Comparison of ENCODE assay signal across 8 cellular contexts in the genomic region with DNA sequence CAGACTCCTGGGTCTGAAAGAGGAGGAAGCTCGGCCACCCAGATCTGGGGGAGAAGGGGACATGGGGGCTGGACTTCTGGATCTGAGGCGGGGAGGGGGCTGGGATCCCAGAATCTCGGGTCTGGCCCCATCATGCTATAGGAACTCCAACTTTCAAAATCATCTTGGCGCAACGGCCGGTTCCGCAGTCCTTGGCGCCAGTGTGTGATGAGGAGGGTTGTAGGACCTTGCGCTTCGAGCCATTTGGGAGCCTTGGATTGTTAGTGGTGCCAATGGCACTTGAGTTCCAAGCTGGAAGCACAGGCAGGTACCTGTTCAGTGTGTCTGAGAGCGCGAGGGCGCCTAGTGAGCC.
DNase-seq lines count a peak whose midpoint lies in the region; ATAC-seq and TF ChIP-seq lines count a peak whose summit lies in the region.

No MANE protein-coding gene starts in this region.

- peak overlapping the region in 10 of 11 experiments; percentile 82 to 97 (median 91); a peak in 21 of 22 replicates for H3K27ac ChIP-seq in BLaER1 treated with 17β-estradiol and CSF1 and Interleukin-3, amounts not matched to agents 10 nM and 100 nM
- H3K27ac ChIP-seq in MM.1S (ENCODE audit: low read length) (peak overlapping the region; percentile 89; the same call in 1 of the 2 replicates), duodenal mucosa (ENCODE audit: low read depth, low read length) (peak overlapping the region; percentile 30)

- H3K27ac Mint-ChIP-seq in nephron progenitor cell: peak overlapping the region; percentile 96

- peaks cover 43% of the 10 kb centered on the region for H3K4me1 Mint-ChIP-seq in nephron progenitor cell

- no peaks in the 10 kb centered on the region for H3F3A ChIP-seq in MM.1S (ENCODE audit: insufficient read depth, low read length)

- peaks cover 52 to 62% (median 53%) of the 10 kb centered on the region in 10 experiments for H3K4me1 ChIP-seq in BLaER1 treated with 17β-estradiol and CSF1 and Interleukin-3, amounts not matched to agents 10 nM and 100 nM
- H3K4me1 ChIP-seq in MM.1S (ENCODE audit: low read length): peaks cover 10% of the 10 kb centered on the region
- H3K4me1 ChIP-seq in duodenal mucosa (ENCODE audit: control insufficient read depth in 1 of 2, insufficient read depth in 2 of 2, low read length in 2 of 2): peaks cover 21 to 31% of the 10 kb centered on the region in 2 donors

- no peaks in the 10 kb centered on the region for H3K27me3 Mint-ChIP-seq in nephron progenitor cell (ENCODE audit: low read depth, poor library complexity)

- H3K36me3 Mint-ChIP-seq in nephron progenitor cell (ENCODE audit: low read depth): peaks cover 18% of the 10 kb centered on the region

- TF ChIP-seq CTCF in MM.1S (IDR thresholded peaks at IDR 0.05; ENCODE audit: low read length) (no peak), nephron progenitor cell (IDR thresholded peaks at IDR 0.05) (no peak)

- peak overlapping the region; percentile 90 to 99 (median 96) for H3K4me2 ChIP-seq in BLaER1 treated with 17β-estradiol and CSF1 and Interleukin-3, amounts not matched to agents 10 nM and 100 nM
- H3K4me2 ChIP-seq in MM.1S (ENCODE audit: low read depth, low read length): peak overlapping the region; percentile 89

- POLR2A ChIA-PET in HEK293T (lab: Yijun Ruan, JAX): interaction anchor here (1.2 to 2.3 kb wide), 13 partner anchors 10 to 184 kb away, joined by 3 to 12 read pairs (median 6); a partner anchor contains a TSS

- peak overlapping the region; percentile 52 for H2AFZ ChIP-seq in MM.1S (ENCODE audit: low read length)

- H3K9me2 ChIP-seq in MM.1S (replicated peaks; ENCODE audit: insufficient read depth, low read length): no peaks in the 10 kb centered on the region

- H3K9ac ChIP-seq in BLaER1 treated with 17β-estradiol and CSF1 and Interleukin-3, amounts not matched to agents 10 nM and 100 nM: peak overlapping the region; percentile 86 to 98 (median 92)
- H3K9ac ChIP-seq in MM.1S (ENCODE audit: low read length): peak overlapping the region; percentile 87
- peak overlapping the region; percentile 79 to 87 for H3K9ac ChIP-seq in duodenal mucosa (ENCODE audit: low read depth in 1 of 2, low read length in 2 of 2)

- peak overlapping the region; percentile 81 to 100 (median 90) for H3K4me3 ChIP-seq in BLaER1 treated with 17β-estradiol and CSF1 and Interleukin-3, amounts not matched to agents 10 nM and 100 nM
- peak overlapping the region; percentile 96 for H3K4me3 ChIP-seq in MM.1S (ENCODE audit: low read length)
- H3K4me3 ChIP-seq in duodenal mucosa (ENCODE audit: low read depth in 1 of 2, low read length in 2 of 2): peak overlapping the region; percentile 91 to 99

- no peaks in the 10 kb centered on the region for H3K9me3 ChIP-seq in BLaER1 treated with 17β-estradiol and CSF1 and Interleukin-3, amounts not matched to agents 10 nM and 100 nM (replicated peaks in 1 of 11)
- H3K9me3 ChIP-seq in MM.1S (replicated peaks; ENCODE audit: insufficient read depth, low read length) (no peaks in the 10 kb centered on the region), duodenal mucosa (ENCODE audit: control insufficient read depth in 1 of 2, low read length in 2 of 2) (no peaks in the 10 kb centered on the region)

- H3K4me3 Mint-ChIP-seq in nephron progenitor cell: peak overlapping the region; percentile 98

- no peak for DNase-seq in MM.1S
- no peak for DNase-seq in nephron progenitor cell
- DNase-seq in HEK293T (ENCODE audit: extremely low spot score): no peak

- H4K20me1 ChIP-seq in BLaER1 treated with 17β-estradiol and CSF1 and Interleukin-3, amounts not matched to agents 10 nM and 100 nM: peaks cover 21 to 82% (median 66%) of the 10 kb centered on the region in 11 experiments; a peak in 21 of 22 replicates
- H4K20me1 ChIP-seq in MM.1S (ENCODE audit: insufficient read depth, low read length): no peaks in the 10 kb centered on the region

- peaks cover 5 to 37% (median 20%) of the 10 kb centered on the region in 11 experiments; a peak in 20 of 22 replicates for H3K36me3 ChIP-seq in BLaER1 treated with 17β-estradiol and CSF1 and Interleukin-3, amounts not matched to agents 10 nM and 100 nM
- H3K36me3 ChIP-seq in MM.1S (replicated peaks; ENCODE audit: insufficient read depth, low read length) (no peaks in the 10 kb centered on the region), duodenal mucosa (ENCODE audit: control insufficient read depth in 1 of 2, insufficient read depth in 2 of 2, low read length in 2 of 2) (peaks cover 7 to 8% of the 10 kb centered on the region in 2 donors)

- CTCF ChIA-PET in HEK293T (lab: Yijun Ruan, JAX): interaction anchor here (0.6 to 3.5 kb wide), 11 partner anchors 11 to 247 kb away, joined by 3 to 26 read pairs (median 5); a partner anchor contains a TSS

- no peaks in the 10 kb centered on the region for H3K9me3 Mint-ChIP-seq in nephron progenitor cell

- ATAC-seq in GM18861 (IDR thresholded peaks at IDR 0.05; ENCODE audit: unreplicated experiment) (no peak), HG03175 (IDR thresholded peaks at IDR 0.05; ENCODE audit: unreplicated experiment) (no peak), HG03432 (IDR thresholded peaks at IDR 0.05; ENCODE audit: unreplicated experiment) (no peak)

- peaks cover 79% of the 10 kb centered on the region for H3K79me2 ChIP-seq in MM.1S (ENCODE audit: low read length)

- H3K27me3 ChIP-seq in BLaER1 treated with 17β-estradiol and CSF1 and Interleukin-3, amounts not matched to agents 10 nM and 100 nM: no peaks in the 10 kb centered on the region
- H3K27me3 ChIP-seq in MM.1S (replicated peaks; ENCODE audit: insufficient read depth, low read length) (no peaks in the 10 kb centered on the region), duodenal mucosa (ENCODE audit: control insufficient read depth in 1 of 2, insufficient read depth in 2 of 2, low read length in 2 of 2) (no peaks in the 10 kb centered on the region)

TF ChIP-seq in HEK293T, 16 proteins besides CTCF, POLR2A, EP300 and RAD21:
- no peak for TF ChIP-seq SP1 (IDR thresholded peaks at IDR 0.05)
- no peak for TF ChIP-seq BHLHE40 (IDR thresholded peaks at IDR 0.05; ENCODE audit: borderline replicate concordance)
- TF ChIP-seq L3MBTL2 (conservative IDR thresholded peaks at IDR 0.05): no peak
- TF ChIP-seq, protein P1, sequence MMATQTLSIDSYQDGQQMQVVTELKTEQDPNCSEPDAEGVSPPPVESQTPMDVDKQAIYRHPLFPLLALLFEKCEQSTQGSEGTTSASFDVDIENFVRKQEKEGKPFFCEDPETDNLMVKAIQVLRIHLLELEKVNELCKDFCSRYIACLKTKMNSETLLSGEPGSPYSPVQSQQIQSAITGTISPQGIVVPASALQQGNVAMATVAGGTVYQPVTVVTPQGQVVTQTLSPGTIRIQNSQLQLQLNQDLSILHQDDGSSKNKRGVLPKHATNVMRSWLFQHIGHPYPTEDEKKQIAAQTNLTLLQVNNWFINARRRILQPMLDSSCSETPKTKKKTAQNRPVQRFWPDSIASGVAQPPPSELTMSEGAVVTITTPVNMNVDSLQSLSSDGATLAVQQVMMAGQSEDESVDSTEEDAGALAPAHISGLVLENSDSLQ (IDR thresholded peaks at IDR 0.05): no peak
- TF ChIP-seq SUZ12 (IDR thresholded peaks at IDR 0.05): no peak
- TF ChIP-seq FOXK2 (IDR thresholded peaks at IDR 0.05): no peak
- no peak for TF ChIP-seq ZNF384 (IDR thresholded peaks at IDR 0.05)
- no peak for TF ChIP-seq FOXM1 (IDR thresholded peaks at IDR 0.05; ENCODE audit: borderline replicate concordance)
- no peak for TF ChIP-seq ARNT (IDR thresholded peaks at IDR 0.05)

Comparison
In these comparisons a context has a peak if more than half of its experiments do, and no peak if none do; other contexts are left out.
1. H3K27ac ChIP-seq: peak in every context shown above with its lines; median percentile 91 in BLaER1 treated with 17β-estradiol and CSF1 and Interleukin-3, amounts not matched to agents 10 nM and 100 nM; 89 in MM.1S; 30 in duodenal mucosa.